ENCODE assay signal across 24 cellular contexts in genomic region chr12:114265036-114265435, GRCh38.
"Had no signal": no experiment of that assay in that cellular context is flagged by ENCODE, and none has a peak within 500 bp of the region (broad histone marks: within the 10 kb centered on the region; RNA-seq: fewer than 3 reads in every experiment).

No MANE protein-coding gene starts in this region.

- H3K27ac ChIP-seq: brain microvascular endothelial cell, SK-N-MC, WERI-Rb-1 had no signal

- H3K36me3 ChIP-seq: brain microvascular endothelial cell, WERI-Rb-1 had no signal

- H3K4me3 ChIP-seq: SK-N-MC had no signal

- DNase-seq: activated CD4-positive, alpha-beta memory T cell treated with anti-CD3 and anti-CD28 coated beads, Interleukin-2, amount 10 ng/mL, durations not matched to agents 7 days and 5 days; activated CD4-positive, alpha-beta T cell treated with anti-CD3 and anti-CD28 coated beads for 36 hours; activated CD4-positive, alpha-beta T cell treated with anti-CD3 and anti-CD28 coated beads, Interleukin-2, amount 50 U/mL, for 1 hour; activated gamma-delta T cell; activated naive CD4-positive, alpha-beta T cell treated with anti-CD3 and anti-CD28 coated beads for 36 hours; activated T-cell treated with anti-CD3 and anti-CD28 coated beads for 4 hours; activated T-cell treated with anti-CD3 and anti-CD28 coated beads, Interleukin-2, amount 50 U/mL, for 48 hours; amygdala; brain microvascular endothelial cell; caudate nucleus; MM.1S; NCI-H1105; NCI-H1436; NCI-H1694 treated with DMSO at 0.1 percent for 48 hours; NCI-H2029 treated with DMSO at 0.1 percent for 48 hours; NCI-H510A treated with DMSO at 0.1 percent for 48 hours; NCI-H69; PC-3; T-cell; T-helper 2 cell; T1000; WERI-Rb-1 had no signal

- H3K27me3 ChIP-seq: brain microvascular endothelial cell had no signal

- ATAC-seq: activated CD4-positive, alpha-beta T cell treated with anti-CD3 and anti-CD28 coated beads for 36 hours; activated T-helper 17 cell treated with anti-CD3 and anti-CD28 coated beads, Interleukin-2, amount 50 U/mL, for 72 hours; PC-3; T-cell had no signal
